Comparison of ENCODE assay signal across 18 cellular contexts in the genomic region with DNA sequence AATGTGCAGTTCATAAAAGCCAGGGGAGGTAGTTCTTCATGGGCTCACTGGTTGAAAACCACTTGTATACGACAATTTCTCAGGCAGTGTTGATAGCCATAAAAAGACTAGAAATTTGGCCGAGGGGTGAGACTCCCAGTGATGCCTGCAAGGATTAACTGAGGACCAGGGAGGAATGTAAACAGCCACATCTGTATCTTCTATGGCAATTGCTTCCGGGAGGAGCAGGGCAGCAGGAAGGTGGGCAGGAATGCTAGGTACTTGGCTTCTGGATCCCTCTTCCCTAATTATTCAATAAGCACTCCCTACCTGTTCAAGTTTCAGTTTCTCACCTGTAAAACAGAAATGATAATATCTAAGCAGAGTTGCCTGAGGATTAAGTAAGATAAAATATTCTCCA.
"Had no signal": no experiment of that assay in that cellular context is flagged by ENCODE, and none has a peak within 500 bp of the region (broad histone marks: within the 10 kb centered on the region; RNA-seq: fewer than 3 reads in every experiment).

No MANE protein-coding gene starts in this region.

- H3K4me3 Mint-ChIP-seq: mesothelial cell of epicardium; naive thymus-derived CD4-positive, alpha-beta T cell had no signal

- H3K4me2 ChIP-seq: hepatocyte had no signal

- H3K9me3 ChIP-seq: esophagus muscularis mucosa, gastroesophageal sphincter, heart left ventricle, left lung, lower lobe of right lung had no signal

- H3K36me3 ChIP-seq: esophagus muscularis mucosa, gastroesophageal sphincter, heart left ventricle, left lung, lower lobe of right lung had no signal

- H3K4me1 ChIP-seq: esophagus muscularis mucosa, foreskin keratinocyte, gastroesophageal sphincter, heart left ventricle, left lung, lower lobe of right lung had no signal

- H3K27ac Mint-ChIP-seq: mesothelial cell of epicardium; naive thymus-derived CD4-positive, alpha-beta T cell had no signal

- H2AFZ ChIP-seq: hepatocyte had no signal

- H3K36me3 Mint-ChIP-seq: mesothelial cell of epicardium had no signal

- H3K4me3 ChIP-seq: coronary artery, dorsolateral prefrontal cortex, esophagus muscularis mucosa, gastroesophageal sphincter, heart left ventricle, hepatocyte, left lung, lower lobe of right lung had no signal

- ATAC-seq: foreskin keratinocyte; gastroesophageal sphincter; heart left ventricle; left cardiac atrium; left ventricle myocardium superior; lower lobe of right lung; naive thymus-derived CD4-positive, alpha-beta T cell had no signal

- DNase-seq: dermis blood vessel endothelial cell; dorsolateral prefrontal cortex; effector CD4-positive, alpha-beta T cell; effector memory CD4-positive, alpha-beta T cell; foreskin keratinocyte; heart left ventricle; hypothalamus; left cardiac atrium; left lung; left ventricle myocardium superior; lower lobe of right lung; mesenchymal stem cell; naive thymus-derived CD4-positive, alpha-beta T cell had no signal

- H3K4me1 Mint-ChIP-seq: mesothelial cell of epicardium had no signal

- H3K79me2 ChIP-seq: hepatocyte had no signal

- H3K27me3 ChIP-seq: dorsolateral prefrontal cortex, esophagus muscularis mucosa, foreskin keratinocyte, gastroesophageal sphincter, heart left ventricle, hepatocyte, left lung had no signal

- H3K9me3 Mint-ChIP-seq: mesothelial cell of epicardium had no signal

- H3K27ac ChIP-seq: coronary artery, dorsolateral prefrontal cortex, esophagus muscularis mucosa, foreskin keratinocyte, gastroesophageal sphincter, heart left ventricle, hepatocyte, left lung, lower lobe of right lung had no signal
